ENCODE assay signal across 11 cellular contexts in the genomic region with DNA sequence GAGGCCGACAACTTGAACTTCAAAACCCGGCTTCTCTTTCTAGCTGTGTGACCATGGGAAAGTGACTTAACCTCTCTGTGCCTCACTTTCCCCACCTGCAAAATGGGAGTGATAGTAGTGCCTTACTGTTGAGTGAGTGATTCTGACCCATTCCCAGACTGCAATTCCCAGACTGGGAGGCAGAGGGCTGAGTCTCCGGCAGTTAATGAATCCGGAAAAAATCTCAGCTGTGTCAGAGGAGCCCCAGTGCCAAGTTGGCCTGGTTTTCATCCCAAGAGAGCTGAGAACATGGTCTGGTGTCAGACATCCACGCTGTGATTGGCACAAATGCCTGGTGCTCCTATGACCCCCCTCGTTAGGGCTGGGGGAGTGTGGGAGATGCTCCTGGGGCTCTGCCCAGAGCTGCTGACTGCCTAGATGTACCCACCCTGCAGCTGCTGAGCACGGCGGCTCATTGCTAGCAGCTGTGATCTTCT. TPM values are rescaled to one million over a fixed set of nuclear protein-coding genes. Genes with fewer than 3 reads are reported as not detected.
A peak's percentile ranks its signal among the peaks of the same experiment; 100 is the strongest.
DNase-seq lines count a peak whose midpoint lies in the region; ATAC-seq and TF ChIP-seq lines count a peak whose summit lies in the region.
"Had no signal": no experiment of that assay in that cellular context is flagged by ENCODE, and none has a peak within 500 bp of the region (broad histone marks: within the 10 kb centered on the region; RNA-seq: fewer than 3 reads in every experiment).

No MANE protein-coding gene starts in this region.

- H2AFZ ChIP-seq in mesenchymal stem cell (ENCODE audit: low read depth, low read length), result no peak overlapping the region

- TF ChIP-seq CTCF in AG09309 (IDR thresholded peaks at IDR 0.05; ENCODE audit: control insufficient read depth, insufficient read depth, low read depth, low read length, missing control alignments) (peak; percentile 60), epithelial cell of proximal tubule (conservative IDR thresholded peaks at IDR 0.05; ENCODE audit: low read depth, low read length) (peak; percentile 28)

- no peaks in the 10 kb centered on the region for H3K79me1 ChIP-seq in mesenchymal stem cell (replicated peaks; ENCODE audit: low read length, poor library complexity, severe bottlenecking)

- WGBS in mesenchymal stem cell, result 66% methylated on average over 6 of the region's 8 CpGs

- no peak overlapping the region for H3K4me3 ChIP-seq in AG09309 (ENCODE audit: control insufficient read depth, low read depth, low read length)
- H3K4me3 ChIP-seq in epithelial cell of proximal tubule (ENCODE audit: low read depth, low read length), result no peak overlapping the region
- H3K4me3 ChIP-seq in mesenchymal stem cell (ENCODE audit: insufficient read depth in 1 of 2, low read depth in 1 of 2, low read length in 2 of 2), result no peak overlapping the region
- H3K4me3 ChIP-seq: thyroid gland had no signal

- no peak overlapping the region for H3K23ac ChIP-seq in mesenchymal stem cell (ENCODE audit: low read length in 2 of 2)

- peak overlapping the region; percentile 20 for H4K91ac ChIP-seq in mesenchymal stem cell (ENCODE audit: low read length)

- no peak overlapping the region for H2BK12ac ChIP-seq in mesenchymal stem cell (ENCODE audit: low read length in 2 of 2)

- no peak overlapping the region for H3K18ac ChIP-seq in mesenchymal stem cell (ENCODE audit: low read depth in 1 of 2, low read length in 2 of 2)

- no peak overlapping the region for H2BK5ac ChIP-seq in mesenchymal stem cell (ENCODE audit: low read depth, low read length, poor library complexity, severe bottlenecking)

- DNase-seq in AG09309 (ENCODE audit: low read depth) (no peak), NCI-H2171 (lab: John Stamatoyannopoulos, UW) (peak; percentile 89), epithelial cell of proximal tubule (ENCODE audit: low read depth) (no peak), mesenchymal stem cell (peak; percentile 10), SK-N-DZ (ENCODE audit: low spot score) (no peak), NCI-H128 (lab: John Stamatoyannopoulos, UW; ENCODE audit: unreplicated experiment) (no peak)
- DNase-seq: activated gamma-delta T cell treated with Interleukin-2 at 50 U/mL for 16 hours, NCI-H1436 treated with DMSO at 0.1 percent for 48 hours, thyroid gland had no signal

- H3K27ac ChIP-seq in mesenchymal stem cell (ENCODE audit: low read length, poor library complexity, severe bottlenecking), result no peak overlapping the region
- H3K27ac ChIP-seq: thyroid gland had no signal

- no peak overlapping the region for H3K4ac ChIP-seq in mesenchymal stem cell (ENCODE audit: low read depth in 1 of 2, low read length in 2 of 2)

- no peak overlapping the region for H2AK5ac ChIP-seq in mesenchymal stem cell (ENCODE audit: low read length, severe bottlenecking)

- H4K8ac ChIP-seq in mesenchymal stem cell (ENCODE audit: low read length), result no peak overlapping the region

- H2BK15ac ChIP-seq in mesenchymal stem cell (ENCODE audit: low read depth, poor library complexity, severe bottlenecking), result no peak overlapping the region

- no peaks in the 10 kb centered on the region for H3K36me3 ChIP-seq in mesenchymal stem cell (ENCODE audit: control insufficient read depth in 1 of 2, insufficient read depth in 2 of 2, low read depth in 1 of 2, low read length in 2 of 2)
- H3K36me3 ChIP-seq: thyroid gland had no signal

- H3K14ac ChIP-seq in mesenchymal stem cell (ENCODE audit: low read length in 2 of 2), result no peak overlapping the region

- no peak overlapping the region for H2BK120ac ChIP-seq in mesenchymal stem cell (ENCODE audit: low read depth, low read length)

- ATAC-seq in HG02642 (IDR thresholded peaks at IDR 0.05; ENCODE audit: poor library complexity, unreplicated experiment), result no peak
- ATAC-seq in GM21786 (IDR thresholded peaks at IDR 0.05; ENCODE audit: unreplicated experiment), result no peak

- H3K9ac ChIP-seq in mesenchymal stem cell (ENCODE audit: low read length), result no peak overlapping the region

- H3K27me3 ChIP-seq in mesenchymal stem cell (ENCODE audit: control insufficient read depth in 1 of 2, insufficient read depth in 1 of 2, low read length in 2 of 2), result peaks cover 10 to 17% of the 10 kb centered on the region in 2 experiments
- H3K27me3 ChIP-seq: thyroid gland had no signal

- no peaks in the 10 kb centered on the region for H3K9me3 ChIP-seq in mesenchymal stem cell (ENCODE audit: control insufficient read depth, low read length)
- H3K9me3 ChIP-seq: thyroid gland had no signal

- H3K4me2 ChIP-seq in mesenchymal stem cell (ENCODE audit: low read length, poor library complexity, severe bottlenecking), result no peak overlapping the region

- H3K4me1 ChIP-seq in mesenchymal stem cell (ENCODE audit: control insufficient read depth, insufficient read depth, low read depth, low read length), result no peaks in the 10 kb centered on the region
- H3K4me1 ChIP-seq: thyroid gland had no signal

RNA-seq across cellular contexts. Expression of gene PIN1, which starts 50.0 kb away (rescaled TPM):
- 114 and 195 TPM in 2 replicates for total RNA-seq in epithelial cell of proximal tubule
- polyA plus RNA-seq in mesenchymal stem cell (2013, experiment 1 of 2), result 62.7 TPM
- 58.8 TPM for polyA plus RNA-seq in mesenchymal stem cell (2013, experiment 2 of 2)
- 264 and 310 TPM in 2 replicates for polyA plus RNA-seq in SK-N-DZ (2014; cell fraction: cytosol; rRNA removed)
- polyA plus RNA-seq in SK-N-DZ (2014; cell fraction: nucleus; rRNA removed), result 196 and 235 TPM in 2 replicates

RNA-seq across cellular contexts. Expression of gene OLFM2, which starts 51.2 kb away (rescaled TPM):
- total RNA-seq in epithelial cell of proximal tubule, result 0.72 and 0.75 TPM in 2 replicates
- 6.3 TPM for polyA plus RNA-seq in mesenchymal stem cell (2013, experiment 1 of 2)
- polyA plus RNA-seq in mesenchymal stem cell (2013, experiment 2 of 2), result 5.8 TPM
- polyA plus RNA-seq in SK-N-DZ (2014; cell fraction: cytosol; rRNA removed), result 27.1 and 50.2 TPM in 2 replicates
- 11.8 and 26.8 TPM in 2 replicates for polyA plus RNA-seq in SK-N-DZ (2014; cell fraction: nucleus; rRNA removed)

RNA-seq across cellular contexts. Expression of gene UBL5, which starts 57.4 kb away (rescaled TPM):
- 534 and 748 TPM in 2 replicates for total RNA-seq in epithelial cell of proximal tubule
- polyA plus RNA-seq in mesenchymal stem cell (2013, experiment 1 of 2), result 316 TPM
- 336 TPM for polyA plus RNA-seq in mesenchymal stem cell (2013, experiment 2 of 2)
- polyA plus RNA-seq in SK-N-DZ (2014; cell fraction: cytosol; rRNA removed), result 698 and 2,369 TPM in 2 replicates
- 345 and 644 TPM in 2 replicates for polyA plus RNA-seq in SK-N-DZ (2014; cell fraction: nucleus; rRNA removed)

Comparison
In these comparisons a context has a peak if more than half of its experiments do, and no peak if none do; other contexts are left out.
1. DNase-seq: peak in NCI-H2171 (single experiment) and mesenchymal stem cell (single experiment); none in AG09309 (single experiment), epithelial cell of proximal tubule (single experiment), SK-N-DZ (single experiment) and NCI-H128 (single experiment).